25 cellular contexts compared by ENCODE assay signal in genomic region chr20:37542281-37542680, GRCh38. TPM values are rescaled to one million over a fixed set of nuclear protein-coding genes. Genes with fewer than 3 reads are reported as not detected.
DNase-seq lines count a peak whose midpoint lies in the region; ATAC-seq, FAIRE-seq and TF ChIP-seq lines count a peak whose summit lies in the region.
"Had no signal": no experiment of that assay in that cellular context is flagged by ENCODE, and none has a peak within 500 bp of the region (broad histone marks: within the 10 kb centered on the region; RNA-seq: fewer than 3 reads in every experiment).

No MANE protein-coding gene starts in this region.

- TF ChIP-seq EP300 in K562 (IDR thresholded peaks at IDR 0.05; ENCODE audit: low read length): no peak

- H3K4me1 Mint-ChIP-seq in Caco-2 (ENCODE audit: low read depth, unreplicated experiment): peaks cover 57% of the 10 kb centered on the region
- peaks cover 6 to 11% of the 10 kb centered on the region in 2 donors for H3K4me1 Mint-ChIP-seq in stimulated activated naive B cell treated with anti-CD40 and anti-IgM and Interleukin-4, amounts not matched to agents 10 μg/mL and 1 μg/mL and 100 μg/mL, for 72 hours
- H3K4me1 Mint-ChIP-seq: activated CD4-positive, alpha-beta T cell treated with anti-CD3 and anti-CD28 coated beads, Interleukin-2, amount 10 ng/mL, durations not matched to agents 24 days and 14 days; memory B cell had no signal

- H3K9me3 ChIP-seq in Caco-2 (no peaks in the 10 kb centered on the region), K562 (replicated peaks; ENCODE audit: control insufficient read depth, insufficient read depth, low read depth, low read length) (no peaks in the 10 kb centered on the region)
- H3K9me3 ChIP-seq: heart right ventricle, psoas muscle, thoracic aorta had no signal

- TF ChIP-seq CTCF in Caco-2 (IDR thresholded peaks at IDR 0.05; ENCODE audit: insufficient read depth in 1 of 2, low read depth in 1 of 2, low read length in 1 of 2, severe bottlenecking in 1 of 2, unreplicated experiment in 1 of 2) (no peak), LNCaP clone FGC (IDR thresholded peaks at IDR 0.05; ENCODE audit: control insufficient read depth, extremely low read depth, insufficient read depth) (no peak), K562 (IDR thresholded peaks at IDR 0.05 in 2 of 3, conservative IDR thresholded peaks at IDR 0.05 in 1 of 3; ENCODE audit: insufficient read depth in 2 of 3, low read depth in 1 of 3, low read length in 3 of 3) (no peak)

- no peaks in the 10 kb centered on the region for H3K9me1 ChIP-seq in K562 (ENCODE audit: control insufficient read depth, insufficient read depth, low read length)

- CTCF ChIA-PET in Caco-2 (lab: Charles Lee): interaction anchor here (0.8 to 1.4 kb wide), 4 partner anchors 22 to 350 kb away, joined by 3 to 5 read pairs (median 4); no protein-coding TSS in a partner anchor
- CTCF ChIA-PET in K562 (lab: Yijun Ruan, JAX; ENCODE audit: low intra/inter-chr PET ratio): no interaction called here

- peaks cover 6% of the 10 kb centered on the region for H3K36me3 Mint-ChIP-seq in Caco-2 (ENCODE audit: insufficient read depth, unreplicated experiment)
- no peaks in the 10 kb centered on the region for H3K36me3 Mint-ChIP-seq in stimulated activated naive B cell treated with anti-CD40 and anti-IgM and Interleukin-4, amounts not matched to agents 10 μg/mL and 1 μg/mL and 100 μg/mL, for 72 hours
- H3K36me3 Mint-ChIP-seq: memory B cell; natural killer cell treated with Interleukin-12 subunit alpha and Interleukin-12 subunit beta and Interleukin-15 and Interleukin-18, amount 100 ng/mL, for 72 hours had no signal

- POLR2A ChIA-PET in Caco-2 (lab: Charles Lee): interaction anchor here (0.6 to 2.1 kb wide), 5 partner anchors 14 to 363 kb away, joined by 3 to 9 read pairs (median 3); partner anchors contain the start of genes BLCAP, MANBAL, MROH8 and RPN2
- POLR2A ChIA-PET in K562 (lab: Yijun Ruan, JAX): no interaction called here

- intact Hi-C loops in Caco-2 (cut with micrococcal nuclease; ENCODE audit: unreplicated experiment): loop anchor here (1.0 kb wide), 2 partner anchors 8 to 15 kb away; partner anchors contain the start of gene BLCAP
- intact Hi-C loops in K562 (cut with micrococcal nuclease): no loop called here
- intact Hi-C loops in Right ventricle myocardium inferior (cut with DNase I): no loop called here

- 0 out of 4 replicates have a peak, but pooled peaks of 1 of the 2 experiments have one; percentile 27 for TF ChIP-seq RAD21 in K562 (CRISPR knock-in tag; conservative IDR thresholded peaks at IDR 0.05 in 1 of 2, IDR thresholded peaks at IDR 0.05 in 1 of 2)

- H4K20me1 ChIP-seq in K562 (replicated peaks; ENCODE audit: control insufficient read depth, insufficient read depth, low read length): no peaks in the 10 kb centered on the region; the same call in 1 of the 2 replicates

- peak overlapping the region; percentile 15; the same call in 1 of the 2 replicates for H3K4me2 ChIP-seq in K562 (ENCODE audit: insufficient read depth, low read length)
- H3K4me2 ChIP-seq: KMS-11 had no signal

- H3K4me3 Mint-ChIP-seq in Caco-2 (ENCODE audit: unreplicated experiment): peak overlapping the region; percentile 46
- no peak overlapping the region for H3K4me3 Mint-ChIP-seq in stimulated activated naive B cell treated with anti-CD40 and anti-IgM and Interleukin-4, amounts not matched to agents 10 μg/mL and 1 μg/mL and 100 μg/mL, for 72 hours
- H3K4me3 Mint-ChIP-seq: activated CD4-positive, alpha-beta T cell treated with anti-CD3 and anti-CD28 coated beads, Interleukin-2, amount 10 ng/mL, durations not matched to agents 24 days and 14 days; memory B cell; natural killer cell treated with Interleukin-12 subunit alpha and Interleukin-12 subunit beta and Interleukin-15 and Interleukin-18, amount 100 ng/mL, for 72 hours had no signal

- H3K27me3 ChIP-seq in Caco-2 (replicated peaks; ENCODE audit: control insufficient read depth, insufficient read depth, low read length): no peaks in the 10 kb centered on the region
- peaks cover 4 to 17% of the 10 kb centered on the region in 2 experiments; a peak in 4 of 5 replicates for H3K27me3 ChIP-seq in K562 (ENCODE audit: control insufficient read depth in 2 of 2, insufficient read depth in 2 of 2, low read length in 2 of 2)

- peak overlapping the region; percentile 64; the same call in 1 of the 2 replicates for H2AFZ ChIP-seq in K562 (ENCODE audit: low read depth, low read length)

- H3K4me3 ChIP-seq in Caco-2 (ENCODE audit: low read depth, low read length) (no peak overlapping the region), LNCaP clone FGC (ENCODE audit: low read depth, low read length) (no peak overlapping the region), K562 (no peak overlapping the region)
- H3K4me3 ChIP-seq: heart right ventricle, psoas muscle, thoracic aorta had no signal

- H3K9ac ChIP-seq in K562 (ENCODE audit: insufficient read depth in 1 of 2, low read depth in 2 of 2, low read length in 2 of 2): no peak overlapping the region
- H3K9ac ChIP-seq: KMS-11 had no signal

- no peaks in the 10 kb centered on the region for H3K79me2 ChIP-seq in K562 (ENCODE audit: control insufficient read depth, insufficient read depth, low read length)

- peaks cover 54% of the 10 kb centered on the region for H3K4me1 ChIP-seq in Caco-2
- H3K4me1 ChIP-seq in K562 (replicated peaks in 1 of 2; ENCODE audit: control insufficient read depth in 2 of 2, insufficient read depth in 2 of 2, low read length in 2 of 2): peaks cover 0 to 14% of the 10 kb centered on the region in 2 experiments; a peak in 3 of 5 replicates
- H3K4me1 ChIP-seq: heart right ventricle, psoas muscle had no signal

- FAIRE-seq in K562 (lab: Jason Lieb, UNC) (no peak), GM12892 (lab: Jason Lieb, UNC) (no peak)
- FAIRE-seq: GM19239 had no signal

- 14% methylated on average over 6 of the region's 6 CpGs for WGBS in K562 (ENCODE audit: insufficient coverage, low coverage, missing lambda C conversion rate)

- peaks cover 22% of the 10 kb centered on the region for H3K9me3 Mint-ChIP-seq in Caco-2 (ENCODE audit: unreplicated experiment)
- no peaks in the 10 kb centered on the region for H3K9me3 Mint-ChIP-seq in stimulated activated naive B cell treated with anti-CD40 and anti-IgM and Interleukin-4, amounts not matched to agents 10 μg/mL and 1 μg/mL and 100 μg/mL, for 72 hours
- H3K9me3 Mint-ChIP-seq: activated CD4-positive, alpha-beta T cell treated with anti-CD3 and anti-CD28 coated beads, Interleukin-2, amount 10 ng/mL, durations not matched to agents 24 days and 14 days; memory B cell; natural killer cell treated with Interleukin-12 subunit alpha and Interleukin-12 subunit beta and Interleukin-15 and Interleukin-18, amount 100 ng/mL, for 72 hours had no signal

- in situ Hi-C loops in K562 (cut with MboI): no loop called here

- H3K27ac ChIP-seq in K562 (ENCODE audit: extremely low read depth, low read depth, low read length): no peak overlapping the region
- H3K27ac ChIP-seq: C4-2B, heart right ventricle, HL-60, KMS-11, psoas muscle, thoracic aorta had no signal

- no peak for ATAC-seq in K562
- no peak for ATAC-seq in left lobe of liver
- ATAC-seq in stimulated activated naive B cell treated with anti-CD40 and anti-IgM and Interleukin-4, amounts not matched to agents 10 μg/mL and 1 μg/mL and 100 μg/mL, for 72 hours (replicated peaks): no peak
- no peak for ATAC-seq in Right ventricle myocardium inferior
- ATAC-seq: heart right ventricle; natural killer cell treated with Interleukin-12 subunit alpha and Interleukin-12 subunit beta and Interleukin-15 and Interleukin-18, amount 100 ng/mL, for 72 hours had no signal

- no peaks in the 10 kb centered on the region for H3K27me3 Mint-ChIP-seq in Caco-2 (ENCODE audit: insufficient read depth, unreplicated experiment)
- peaks cover 35 to 58% of the 10 kb centered on the region in 2 donors for H3K27me3 Mint-ChIP-seq in stimulated activated naive B cell treated with anti-CD40 and anti-IgM and Interleukin-4, amounts not matched to agents 10 μg/mL and 1 μg/mL and 100 μg/mL, for 72 hours

- DNase-seq in Caco-2 (peak; percentile 91 to 94), LNCaP clone FGC (ENCODE audit: low read depth) (peak; percentile 82), K562 (ENCODE audit: extremely low read depth in 1 of 4, low spot score in 3 of 4) (no peak), left lobe of liver (ENCODE audit: low spot score) (peak; percentile 1), GM12892 (ENCODE audit: insufficient read length) (no peak), Right ventricle myocardium inferior (ENCODE audit: missing footprints) (no peak)
- no peak for DNase-seq in stimulated activated naive B cell treated with anti-CD40 and anti-IgM and Interleukin-4, amounts not matched to agents 10 μg/mL and 1 μg/mL and 100 μg/mL, for 72 hours
- DNase-seq in activated naive CD4-positive, alpha-beta T cell treated with anti-CD3 and anti-CD28 coated beads, Interleukin-2, amount 50 U/mL, for 16 hours: no peak
- DNase-seq: activated CD4-positive, alpha-beta T cell treated with anti-CD3 and anti-CD28 coated beads, Interleukin-2, amount 10 ng/mL, durations not matched to agents 24 days and 14 days; activated effector memory CD4-positive, alpha-beta T cell treated with Interleukin-2 at 50 U/mL for 16 hours; caudate nucleus; DMS153; effector CD8-positive, alpha-beta T cell; HCEC 1CT; heart right ventricle; NCI-H1105 treated with DMSO at 0.1 percent for 48 hours; NCI-H2171 treated with DMSO at 0.1 percent for 48 hours; psoas muscle had no signal

- BruUV-seq in Caco-2 (replicated peaks; lab: Mats Ljungman, UMichigan) (no TSS peak), K562 (replicated peaks; lab: Mats Ljungman, UMichigan) (no TSS peak)

- no peak for TF ChIP-seq POLR2A in K562 (conservative IDR thresholded peaks at IDR 0.05)
- TF ChIP-seq POLR2A in GM12892 (IDR thresholded peaks at IDR 0.05; ENCODE audit: low read depth, low read length): no peak

- peak overlapping the region; percentile 93 for H3K27ac Mint-ChIP-seq in Caco-2 (ENCODE audit: unreplicated experiment)
- no peak overlapping the region for H3K27ac Mint-ChIP-seq in stimulated activated naive B cell treated with anti-CD40 and anti-IgM and Interleukin-4, amounts not matched to agents 10 μg/mL and 1 μg/mL and 100 μg/mL, for 72 hours
- H3K27ac Mint-ChIP-seq: activated CD4-positive, alpha-beta T cell treated with anti-CD3 and anti-CD28 coated beads, Interleukin-2, amount 10 ng/mL, durations not matched to agents 24 days and 14 days; memory B cell; natural killer cell treated with Interleukin-12 subunit alpha and Interleukin-12 subunit beta and Interleukin-15 and Interleukin-18, amount 100 ng/mL, for 72 hours had no signal

- H3K36me3 ChIP-seq in Caco-2 (ENCODE audit: control insufficient read depth, insufficient read depth, low read length) (no peaks in the 10 kb centered on the region), K562 (ENCODE audit: control insufficient read depth, insufficient read depth, low read length) (no peaks in the 10 kb centered on the region)
- H3K36me3 ChIP-seq: heart right ventricle, thoracic aorta had no signal

RNA-seq across cellular contexts. Expression of gene BLCAP, which starts 14.6 kb away (rescaled TPM):
- total RNA-seq in Caco-2 (2022): 123 and 129 TPM in 2 replicates
- 43.7 and 53.8 TPM in 2 replicates for total RNA-seq in K562 (2011; cell fraction: chromatin; rRNA removed; ENCODE audit: low replicate concordance)
- total RNA-seq in K562 (2011; cell fraction: nucleolus; rRNA removed): 36.5 and 40.0 TPM in 2 replicates
- 62.1 and 86.8 TPM in 2 replicates for total RNA-seq in K562 (2011; cell fraction: nucleoplasm; rRNA removed)
- 20.6 and 24.2 TPM in 2 replicates for total RNA-seq in K562 (2014; rRNA removed)
- total RNA-seq in K562 (2014; rRNA removed; fragmentation: Illumina TruSeq; extraction: Trizol): 19.6 and 21.0 TPM in 2 replicates
- total RNA-seq in K562 (2015; rRNA removed; fragmentation: Illumina TruSeq; extraction: Trizol): 26.4 and 27.6 TPM in 2 replicates
- total RNA-seq in K562 (2021): 30.1 and 34.0 TPM in 2 replicates
- polyA plus RNA-seq in K562 (2011; rRNA removed): 29.6 and 41.5 TPM in 2 replicates
- polyA plus RNA-seq in K562 (2011; cell fraction: cytosol; rRNA removed): 47.2 and 47.4 TPM in 2 replicates
- polyA plus RNA-seq in K562 (2011; cell fraction: nucleus; rRNA removed): 31.4 and 37.8 TPM in 2 replicates
- polyA plus RNA-seq in K562 (2012): 25.2 and 30.6 TPM in 2 replicates
- 31.5 and 31.9 TPM in 2 replicates for polyA plus RNA-seq in K562 (2014; fragmentation: Illumina TruSeq; extraction: Trizol)
- polyA plus RNA-seq in K562 (2014; fragmentation: Nextera tagmentation; extraction: Ambion mirVana): 10 to 100 TPM; 16.9 to 17.3 TPM
- 37.1 and 38.9 TPM in 2 replicates for polyA plus RNA-seq in K562 (2014; rRNA removed)
- 23.6 and 40.0 TPM in 2 replicates for polyA minus RNA-seq in K562 (2011; rRNA and poly(A)+ RNA removed)
- 11.2 and 17.5 TPM in 2 replicates for polyA minus RNA-seq in K562 (2011; cell fraction: cytosol; rRNA and poly(A)+ RNA removed)
- polyA minus RNA-seq in K562 (2011; cell fraction: nucleus; rRNA and poly(A)+ RNA removed): 9.4 and 10.1 TPM in 2 replicates
- total RNA-seq in left lobe of liver: 70.4 TPM
- polyA plus RNA-seq in GM12892 (2012; ENCODE audit: missing spikeins): 20.0 TPM
- total RNA-seq in Right ventricle myocardium inferior: 92.1 TPM

RNA-seq across cellular contexts. Expression of gene NNAT, which starts 21.2 kb away (rescaled TPM):
- total RNA-seq in Caco-2 (2022) (not detected in 2 replicates), K562 (2014; rRNA removed) (not detected in 2 replicates), K562 (2014; rRNA removed; fragmentation: Illumina TruSeq; extraction: Trizol) (not detected in 2 replicates), K562 (2015; rRNA removed; fragmentation: Illumina TruSeq; extraction: Trizol) (not detected in 2 replicates), K562 (2021) (0.13 TPM in 1 of 2 replicates, not detected in the other), left lobe of liver (0.15 TPM), Right ventricle myocardium inferior (0.19 TPM)
- not detected in 2 replicates for total RNA-seq in K562 (2011; cell fraction: chromatin; rRNA removed; ENCODE audit: low replicate concordance)
- total RNA-seq in K562 (2011; cell fraction: nucleolus; rRNA removed): not detected in 2 replicates
- total RNA-seq in K562 (2011; cell fraction: nucleoplasm; rRNA removed): not detected in 2 replicates
- polyA plus RNA-seq in K562 (2011; rRNA removed) (not detected in 2 replicates), K562 (2014; fragmentation: Illumina TruSeq; extraction: Trizol) (not detected in 2 replicates), K562 (2014; fragmentation: Nextera tagmentation; extraction: Ambion mirVana) (not detected), K562 (2014; rRNA removed) (not detected in 2 replicates)
- not detected in 2 replicates for polyA plus RNA-seq in K562 (2011; cell fraction: cytosol; rRNA removed)
- polyA plus RNA-seq in K562 (2011; cell fraction: nucleus; rRNA removed): not detected in 2 replicates
- 0.34 and 0.64 TPM in 2 replicates for polyA plus RNA-seq in K562 (2012)
- polyA minus RNA-seq in K562 (2011; rRNA and poly(A)+ RNA removed): not detected in 2 replicates
- not detected in 2 replicates for polyA minus RNA-seq in K562 (2011; cell fraction: cytosol; rRNA and poly(A)+ RNA removed)
- polyA minus RNA-seq in K562 (2011; cell fraction: nucleus; rRNA and poly(A)+ RNA removed): not detected in 2 replicates
- polyA plus RNA-seq in GM12892 (2012; ENCODE audit: missing spikeins): 0.85 TPM

Comparison
In these comparisons a context has a peak if more than half of its experiments do, and no peak if none do; other contexts are left out.
1. DNase-seq: peak in Caco-2 (2 of 2), LNCaP clone FGC (single experiment) and left lobe of liver (single experiment); none in K562 (0 of 4), GM12892 (single experiment), stimulated activated naive B cell treated with anti-CD40 and anti-IgM and Interleukin-4, amounts not matched to agents 10 μg/mL and 1 μg/mL and 100 μg/mL, for 72 hours (single experiment), Right ventricle myocardium inferior (single experiment) and activated naive CD4-positive, alpha-beta T cell treated with anti-CD3 and anti-CD28 coated beads, Interleukin-2, amount 50 U/mL, for 16 hours (single experiment).